Comparison of ENCODE assay signal across 32 cellular contexts in the genomic region with DNA sequence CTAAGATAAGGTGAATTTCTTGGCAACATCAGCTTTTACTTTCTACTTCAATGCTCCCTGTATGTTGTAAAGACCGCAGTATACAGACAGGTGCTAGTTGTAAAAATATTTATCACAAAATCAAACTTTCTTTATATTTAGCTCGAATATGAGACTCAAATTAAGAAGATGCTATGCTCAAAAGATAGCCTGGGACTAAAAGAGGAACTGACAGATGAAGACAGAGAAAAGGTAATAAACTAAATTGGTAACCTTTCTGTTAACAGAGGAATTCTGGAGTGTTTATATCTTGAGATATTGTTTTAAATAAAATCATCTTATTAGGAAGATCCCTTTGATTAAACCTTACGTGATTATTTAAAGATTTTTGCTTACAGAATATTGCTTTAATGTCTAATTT. TPM values are rescaled to one million over a fixed set of nuclear protein-coding genes. Genes with fewer than 3 reads are reported as not detected.
"Had no signal": no experiment of that assay in that cellular context is flagged by ENCODE, and none has a peak within 500 bp of the region (broad histone marks: within the 10 kb centered on the region; RNA-seq: fewer than 3 reads in every experiment).

No MANE protein-coding gene starts in this region.

- DNase-seq: activated CD4-positive, alpha-beta T cell treated with anti-CD3 and anti-CD28 coated beads, Interleukin-2, amount 10 ng/mL, durations not matched to agents 7 days and 5 days; activated CD4-positive, alpha-beta T cell treated with anti-CD3 and anti-CD28 coated beads, Interleukin-2, amount 50 U/mL, for 48 hours; activated CD8-positive, alpha-beta T cell treated with anti-CD3 and anti-CD28 coated beads, Interleukin-2, amount 10 ng/mL, durations not matched to agents 7 days and 5 days; activated gamma-delta T cell treated with Interleukin-2 at 50 U/mL for 16 hours; activated naive CD4-positive, alpha-beta T cell treated with anti-CD3 and anti-CD28 coated beads, Interleukin-2, amount 10 ng/mL, durations not matched to agents 7 days and 5 days; activated naive CD8-positive, alpha-beta T cell treated with anti-CD3 and anti-CD28 coated beads, Interleukin-2, amount 50 U/mL, for 24 hours; activated T-cell treated with anti-CD3 and anti-CD28 coated beads, Interleukin-2, amount 50 U/mL, for 24 hours; anterior cingulate cortex; caudate nucleus; cerebellar nuclear complex; cortex of kidney; NCI-H1092; NCI-H1436 treated with DMSO at 0.1 percent for 48 hours; NCI-H1694 treated with DMSO at 0.1 percent for 48 hours; NCI-H2029; NCI-H345; NCI-H510A; NCI-H526; NCI-H748 treated with DMSO at 0.1 percent for 48 hours; NK-92 treated with Interleukin-12 subunit alpha and Interleukin-12 subunit beta, amount 100 ng/mL, for 24 hours; PC-9; Right ventricle myocardium superior; SJCRH30; T1000 had no signal

- H3K36me3 ChIP-seq: SJCRH30 had no signal

- H3K4me2 ChIP-seq: KMS-11, PC-9 had no signal

- H3K4me1 ChIP-seq: SJCRH30 had no signal

- ATAC-seq: activated CD8-positive, alpha-beta T cell treated with anti-CD3 and anti-CD28 coated beads, Interleukin-2, amount 10 ng/mL, durations not matched to agents 7 days and 5 days; activated naive CD8-positive, alpha-beta T cell treated with anti-CD3 and anti-CD28 coated beads, Interleukin-2, amount 50 U/mL, for 24 hours had no signal

- H3K9me3 ChIP-seq: SJCRH30 had no signal

- H3K9ac ChIP-seq: KMS-11 had no signal

- H3K27me3 ChIP-seq: SJCRH30 had no signal

- FAIRE-seq: bronchial epithelial cell had no signal

- H3K4me3 ChIP-seq: PC-9, SJCRH30, SK-N-MC had no signal

- H2AFZ ChIP-seq: PC-9 had no signal

- H3K27ac ChIP-seq: KMS-11, PC-9, SJCRH30, SK-N-MC had no signal

RNA-seq across cellular contexts. Expression of a gene that starts 39.3 kb away (rescaled TPM):
- total RNA-seq: activated CD4-positive, alpha-beta T cell treated with anti-CD3 and anti-CD28 coated beads, Interleukin-2, amount 10 ng/mL, durations not matched to agents 7 days and 5 days; activated CD8-positive, alpha-beta T cell treated with anti-CD3 and anti-CD28 coated beads, Interleukin-2, amount 10 ng/mL, durations not matched to agents 7 days and 5 days; activated T-helper 2 cell treated with anti-CD3 and anti-CD28 coated beads, Interferon-gamma antibody, Interleukin-2, Interleukin-4, amounts not matched to agents 10 μg/mL and 5 μg/mL and 100 μg/mL, durations not matched to agents 14 hours and 24 hours and 36 hours; bronchial epithelial cell; LHCN-M2; M059J; PC-9; Right ventricle myocardium superior; SJCRH30; T-helper 1 cell treated with Interleukin-12 subunit alpha and Interleukin-12 subunit beta and Interleukin-4 antibody, amounts not matched to agents 30 ng/mL and 1 ng/mL, for 36 hours; T-helper 2 cell treated with Interferon-gamma antibody and Interleukin-4, amounts not matched to agents 100 ng/mL and 5 ng/mL, for 36 hours had no signal
